In genomic region chr5:79190235-79190529, GRCh38 we compare ENCODE assay signal across 30 cellular contexts.
"Had no signal": no experiment of that assay in that cellular context is flagged by ENCODE, and none has a peak within 500 bp of the region (broad histone marks: within the 10 kb centered on the region; RNA-seq: fewer than 3 reads in every experiment).

No MANE protein-coding gene starts in this region.

- H3K4me3 ChIP-seq: ascending aorta, coronary artery, dorsolateral prefrontal cortex had no signal

- H3K4me3 Mint-ChIP-seq: activated CD4-positive, alpha-beta memory T cell treated with anti-CD3 and anti-CD28 coated beads for 36 hours; activated CD4-positive, alpha-beta T cell treated with anti-CD3 and anti-CD28 coated beads for 36 hours; activated CD4-positive, alpha-beta T cell treated with anti-CD3 and anti-CD28 coated beads, Interleukin-2, amount 10 ng/mL, durations not matched to agents 24 days and 14 days; activated naive CD4-positive, alpha-beta T cell treated with anti-CD3 and anti-CD28 coated beads, Interleukin-2, amount 10 ng/mL, durations not matched to agents 7 days and 5 days; activated naive CD8-positive, alpha-beta T cell treated with anti-CD3 and anti-CD28 coated beads, Interleukin-2, amount 10 ng/mL, durations not matched to agents 7 days and 5 days; activated T-cell treated with anti-CD3 and anti-CD28 coated beads, Interleukin-2, amount 50 U/mL, for 24 hours; activated T-cell treated with anti-CD3 and anti-CD28 coated beads, Interleukin-2, amount 50 U/mL, for 72 hours; central memory CD8-positive, alpha-beta T cell; dendritic cell treated with granulocyte-macrophage colony-stimulating factor and Interleukin-4, amounts not matched to agents 40 ng/mL and 50 ng/mL, for 4 days; endodermal cell; T-helper 17 cell; T-helper 2 cell treated with Interferon-gamma antibody and Interleukin-4, amounts not matched to agents 5 μg/mL and 100 μg/mL, for 36 hours had no signal

- H3K27me3 ChIP-seq: ascending aorta, brain microvascular endothelial cell, dorsolateral prefrontal cortex had no signal

- H3K9me3 ChIP-seq: ascending aorta had no signal

- DNase-seq: activated CD4-positive, alpha-beta memory T cell treated with anti-CD3 and anti-CD28 coated beads for 36 hours; activated CD4-positive, alpha-beta T cell treated with anti-CD3 and anti-CD28 coated beads for 36 hours; activated CD4-positive, alpha-beta T cell treated with anti-CD3 and anti-CD28 coated beads, Interleukin-2, amount 10 ng/mL, durations not matched to agents 24 days and 14 days; activated CD4-positive, CD25-positive, alpha-beta regulatory T cell; activated CD4-positive, CD25-positive, alpha-beta regulatory T cell treated with anti-CD3 and anti-CD28 coated beads, Interleukin-2, amount 50 U/mL, for 72 hours; activated CD8-positive, alpha-beta memory T cell treated with anti-CD3 and anti-CD28 coated beads, Interleukin-2, amount 50 U/mL, for 48 hours; activated gamma-delta T cell; activated naive CD4-positive, alpha-beta T cell; activated naive CD4-positive, alpha-beta T cell treated with anti-CD3 and anti-CD28 coated beads, Interleukin-2, amount 10 ng/mL, durations not matched to agents 7 days and 5 days; activated naive CD8-positive, alpha-beta T cell treated with anti-CD3 and anti-CD28 coated beads, Interleukin-2, amount 10 ng/mL, durations not matched to agents 7 days and 5 days; activated T-cell treated with anti-CD3 and anti-CD28 coated beads for 4 hours; activated T-cell treated with anti-CD3 and anti-CD28 coated beads, Interleukin-2, amount 50 U/mL, for 24 hours; activated T-cell treated with anti-CD3 and anti-CD28 coated beads, Interleukin-2, amount 50 U/mL, for 72 hours; brain microvascular endothelial cell; dorsolateral prefrontal cortex; effector memory CD4-positive, alpha-beta T cell; endodermal cell; foreskin fibroblast; head of caudate nucleus; T-helper 17 cell; T1000 had no signal

- H3K27ac ChIP-seq: ascending aorta, brain microvascular endothelial cell, coronary artery had no signal

- H3K27me3 Mint-ChIP-seq: activated CD4-positive, alpha-beta memory T cell treated with anti-CD3 and anti-CD28 coated beads for 36 hours; activated CD4-positive, alpha-beta T cell treated with anti-CD3 and anti-CD28 coated beads for 36 hours; activated CD4-positive, alpha-beta T cell treated with anti-CD3 and anti-CD28 coated beads, Interleukin-2, amount 10 ng/mL, durations not matched to agents 24 days and 14 days; activated naive CD4-positive, alpha-beta T cell treated with anti-CD3 and anti-CD28 coated beads, Interleukin-2, amount 10 ng/mL, durations not matched to agents 7 days and 5 days; activated naive CD8-positive, alpha-beta T cell treated with anti-CD3 and anti-CD28 coated beads, Interleukin-2, amount 10 ng/mL, durations not matched to agents 7 days and 5 days; activated T-cell treated with anti-CD3 and anti-CD28 coated beads, Interleukin-2, amount 50 U/mL, for 24 hours; central memory CD8-positive, alpha-beta T cell; dendritic cell treated with granulocyte-macrophage colony-stimulating factor and Interleukin-4, amounts not matched to agents 40 ng/mL and 50 ng/mL, for 4 days; T-helper 17 cell had no signal

- FAIRE-seq: bronchial epithelial cell, frontal cortex had no signal

- H3K36me3 ChIP-seq: ascending aorta, brain microvascular endothelial cell had no signal

- H3K4me1 ChIP-seq: ascending aorta had no signal

- H3K36me3 Mint-ChIP-seq: activated CD4-positive, alpha-beta memory T cell treated with anti-CD3 and anti-CD28 coated beads for 36 hours; activated naive CD4-positive, alpha-beta T cell treated with anti-CD3 and anti-CD28 coated beads, Interleukin-2, amount 10 ng/mL, durations not matched to agents 7 days and 5 days; activated naive CD4-positive, alpha-beta T cell treated with anti-CD3 and anti-CD28 coated beads, Interleukin-2, amount 50 U/mL, for 72 hours; activated naive CD8-positive, alpha-beta T cell treated with anti-CD3 and anti-CD28 coated beads, Interleukin-2, amount 10 ng/mL, durations not matched to agents 7 days and 5 days had no signal

- ATAC-seq: activated CD4-positive, alpha-beta T cell treated with anti-CD3 and anti-CD28 coated beads for 36 hours; activated naive CD4-positive, alpha-beta T cell treated with anti-CD3 and anti-CD28 coated beads, Interleukin-2, amount 50 U/mL, for 72 hours; activated T-cell treated with anti-CD3 and anti-CD28 coated beads, Interleukin-2, amount 50 U/mL, for 72 hours; esophagus mucosa; T-helper 17 cell had no signal

- H3K27ac Mint-ChIP-seq: activated CD4-positive, alpha-beta memory T cell treated with anti-CD3 and anti-CD28 coated beads for 36 hours; activated CD4-positive, alpha-beta T cell treated with anti-CD3 and anti-CD28 coated beads for 36 hours; activated CD4-positive, alpha-beta T cell treated with anti-CD3 and anti-CD28 coated beads, Interleukin-2, amount 10 ng/mL, durations not matched to agents 24 days and 14 days; activated naive CD4-positive, alpha-beta T cell treated with anti-CD3 and anti-CD28 coated beads, Interleukin-2, amount 10 ng/mL, durations not matched to agents 7 days and 5 days; activated naive CD4-positive, alpha-beta T cell treated with anti-CD3 and anti-CD28 coated beads, Interleukin-2, amount 50 U/mL, for 72 hours; activated naive CD8-positive, alpha-beta T cell treated with anti-CD3 and anti-CD28 coated beads, Interleukin-2, amount 10 ng/mL, durations not matched to agents 7 days and 5 days; activated T-cell treated with anti-CD3 and anti-CD28 coated beads, Interleukin-2, amount 50 U/mL, for 24 hours; activated T-cell treated with anti-CD3 and anti-CD28 coated beads, Interleukin-2, amount 50 U/mL, for 72 hours; dendritic cell treated with granulocyte-macrophage colony-stimulating factor and Interleukin-4, amounts not matched to agents 40 ng/mL and 50 ng/mL, for 4 days; endodermal cell; T-helper 17 cell; T-helper 2 cell treated with Interferon-gamma antibody and Interleukin-4, amounts not matched to agents 5 μg/mL and 100 μg/mL, for 36 hours had no signal

- H3K4me1 Mint-ChIP-seq: activated CD4-positive, alpha-beta T cell treated with anti-CD3 and anti-CD28 coated beads, Interleukin-2, amount 10 ng/mL, durations not matched to agents 24 days and 14 days; activated naive CD4-positive, alpha-beta T cell treated with anti-CD3 and anti-CD28 coated beads, Interleukin-2, amount 10 ng/mL, durations not matched to agents 7 days and 5 days; activated naive CD8-positive, alpha-beta T cell treated with anti-CD3 and anti-CD28 coated beads, Interleukin-2, amount 10 ng/mL, durations not matched to agents 7 days and 5 days; central memory CD8-positive, alpha-beta T cell had no signal

- H3K9me3 Mint-ChIP-seq: activated CD4-positive, alpha-beta memory T cell treated with anti-CD3 and anti-CD28 coated beads for 36 hours; activated CD4-positive, alpha-beta T cell treated with anti-CD3 and anti-CD28 coated beads, Interleukin-2, amount 10 ng/mL, durations not matched to agents 24 days and 14 days; activated naive CD4-positive, alpha-beta T cell treated with anti-CD3 and anti-CD28 coated beads, Interleukin-2, amount 10 ng/mL, durations not matched to agents 7 days and 5 days; activated naive CD4-positive, alpha-beta T cell treated with anti-CD3 and anti-CD28 coated beads, Interleukin-2, amount 50 U/mL, for 72 hours; activated naive CD8-positive, alpha-beta T cell treated with anti-CD3 and anti-CD28 coated beads, Interleukin-2, amount 10 ng/mL, durations not matched to agents 7 days and 5 days; activated T-cell treated with anti-CD3 and anti-CD28 coated beads, Interleukin-2, amount 50 U/mL, for 24 hours; activated T-cell treated with anti-CD3 and anti-CD28 coated beads, Interleukin-2, amount 50 U/mL, for 72 hours; central memory CD8-positive, alpha-beta T cell; dendritic cell treated with granulocyte-macrophage colony-stimulating factor and Interleukin-4, amounts not matched to agents 40 ng/mL and 50 ng/mL, for 4 days; T-helper 2 cell treated with Interferon-gamma antibody and Interleukin-4, amounts not matched to agents 5 μg/mL and 100 μg/mL, for 36 hours had no signal
